5 cellular contexts compared by ENCODE assay signal in genomic region chr19:54495284-54495683, GRCh38. TPM values are rescaled to one million over a fixed set of nuclear protein-coding genes. Genes with fewer than 3 reads are reported as not detected.
"Had no signal": no experiment of that assay in that cellular context is flagged by ENCODE, and none has a peak within 500 bp of the region (broad histone marks: within the 10 kb centered on the region; RNA-seq: fewer than 3 reads in every experiment).

No MANE protein-coding gene starts in this region.

RNA-seq across cellular contexts. Expression of gene LAIR2, which starts 7.3 kb away (rescaled TPM):
- total RNA-seq: GM23338, H1, H9, HT-29 had no signal
- polyA plus RNA-seq: GM23338, H1 had no signal

RNA-seq across cellular contexts. Expression of gene CDC42EP5, which starts 22.2 kb away (rescaled TPM):
- polyA plus RNA-seq: IgD-negative memory B cell had no signal

RNA-seq across cellular contexts. Expression of gene LENG9, which starts 31.7 kb away (rescaled TPM):
- polyA plus RNA-seq: IgD-negative memory B cell had no signal
